Comparison of ENCODE assay signal across 1 cellular context in the genomic region with DNA sequence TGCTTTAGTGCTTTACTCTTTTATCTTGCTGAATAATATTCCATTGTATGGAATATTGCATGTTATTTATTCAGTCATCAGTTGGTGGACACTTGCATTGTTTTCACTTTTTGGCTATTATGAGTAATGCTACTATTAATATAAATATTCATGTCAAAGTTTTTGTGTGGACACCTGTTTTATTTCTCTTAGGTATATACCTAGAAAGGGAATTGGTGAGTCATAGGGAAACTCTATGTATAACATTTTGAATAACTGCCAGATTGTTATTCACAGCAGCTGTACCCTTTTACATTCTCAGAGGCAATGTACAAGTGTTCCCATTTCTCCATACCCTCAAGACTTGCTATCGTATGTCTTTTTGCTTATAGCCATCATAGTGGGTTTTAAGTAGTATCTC.
TF ChIP-seq lines count a peak whose summit lies in the region.

No MANE protein-coding gene starts in this region.

TF ChIP-seq in IMR-90, 13 proteins besides CTCF, POLR2A, EP300 and RAD21:
- TF ChIP-seq MAZ (IDR thresholded peaks at IDR 0.05; ENCODE audit: borderline replicate concordance, low read depth, low read length): no peak
- TF ChIP-seq, protein P1, sequence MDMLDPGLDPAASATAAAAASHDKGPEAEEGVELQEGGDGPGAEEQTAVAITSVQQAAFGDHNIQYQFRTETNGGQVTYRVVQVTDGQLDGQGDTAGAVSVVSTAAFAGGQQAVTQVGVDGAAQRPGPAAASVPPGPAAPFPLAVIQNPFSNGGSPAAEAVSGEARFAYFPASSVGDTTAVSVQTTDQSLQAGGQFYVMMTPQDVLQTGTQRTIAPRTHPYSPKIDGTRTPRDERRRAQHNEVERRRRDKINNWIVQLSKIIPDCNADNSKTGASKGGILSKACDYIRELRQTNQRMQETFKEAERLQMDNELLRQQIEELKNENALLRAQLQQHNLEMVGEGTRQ (IDR thresholded peaks at IDR 0.05; ENCODE audit: low read depth, low read length): no peak
- TF ChIP-seq BHLHE40 (IDR thresholded peaks at IDR 0.05; ENCODE audit: low read depth, low read length): no peak
- no peak for TF ChIP-seq RCOR1 (IDR thresholded peaks at IDR 0.05; ENCODE audit: insufficient replicate concordance, low read length)
- no peak for TF ChIP-seq NFE2L2 (IDR thresholded peaks at IDR 0.05; ENCODE audit: low read depth, low read length)
- no peak for TF ChIP-seq CEBPB (IDR thresholded peaks at IDR 0.05; ENCODE audit: low read depth, low read length)
- TF ChIP-seq FOS (IDR thresholded peaks at IDR 0.05; ENCODE audit: low read depth, low read length): no peak
- TF ChIP-seq MXI1 (IDR thresholded peaks at IDR 0.05; ENCODE audit: borderline replicate concordance, low read depth, low read length): no peak
- TF ChIP-seq MAFK (IDR thresholded peaks at IDR 0.05; ENCODE audit: low read depth, low read length): no peak
- TF ChIP-seq SMC3 (IDR thresholded peaks at IDR 0.05; ENCODE audit: low read depth, low read length): no peak
- no peak for TF ChIP-seq CHD1 (IDR thresholded peaks at IDR 0.05; ENCODE audit: low read depth, low read length)
- TF ChIP-seq RFX5 (IDR thresholded peaks at IDR 0.05; ENCODE audit: low read depth, low read length): no peak
- TF ChIP-seq, protein P2, sequence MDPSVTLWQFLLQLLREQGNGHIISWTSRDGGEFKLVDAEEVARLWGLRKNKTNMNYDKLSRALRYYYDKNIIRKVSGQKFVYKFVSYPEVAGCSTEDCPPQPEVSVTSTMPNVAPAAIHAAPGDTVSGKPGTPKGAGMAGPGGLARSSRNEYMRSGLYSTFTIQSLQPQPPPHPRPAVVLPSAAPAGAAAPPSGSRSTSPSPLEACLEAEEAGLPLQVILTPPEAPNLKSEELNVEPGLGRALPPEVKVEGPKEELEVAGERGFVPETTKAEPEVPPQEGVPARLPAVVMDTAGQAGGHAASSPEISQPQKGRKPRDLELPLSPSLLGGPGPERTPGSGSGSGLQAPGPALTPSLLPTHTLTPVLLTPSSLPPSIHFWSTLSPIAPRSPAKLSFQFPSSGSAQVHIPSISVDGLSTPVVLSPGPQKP (IDR thresholded peaks at IDR 0.05; ENCODE audit: borderline replicate concordance, low read depth, low read length): no peak
